Comparison of ENCODE assay signal across 8 cellular contexts in genomic region chr2:25228848-25229674, GRCh38.
DNase-seq lines count a peak whose midpoint lies in the region; ATAC-seq and TF ChIP-seq lines count a peak whose summit lies in the region.

No MANE protein-coding gene starts in this region.

- H3K27ac Mint-ChIP-seq in central memory CD8-positive, alpha-beta T cell (ENCODE audit: low read depth), result peak overlapping the region; percentile 50
- peak overlapping the region; percentile 69 for H3K27ac Mint-ChIP-seq in stimulated activated naive CD8-positive, alpha-beta T cell treated with anti-CD3 and anti-CD28 coated beads, Interleukin-15, Interleukin-2, amounts not matched to agents 100 ng/mL and 50 ng/mL, for 24 hours

- H3K27me3 Mint-ChIP-seq in central memory CD8-positive, alpha-beta T cell, result no peaks in the 10 kb centered on the region
- no peaks in the 10 kb centered on the region for H3K27me3 Mint-ChIP-seq in stimulated activated naive CD8-positive, alpha-beta T cell treated with anti-CD3 and anti-CD28 coated beads, Interleukin-15, Interleukin-2, amounts not matched to agents 100 ng/mL and 50 ng/mL, for 24 hours

- no peaks in the 10 kb centered on the region for H3K27me3 ChIP-seq in kidney epithelial cell (ENCODE audit: control insufficient read depth, insufficient read depth, low read length)

- H3K4me1 Mint-ChIP-seq in central memory CD8-positive, alpha-beta T cell, result no peaks in the 10 kb centered on the region
- H3K4me1 Mint-ChIP-seq in stimulated activated naive CD8-positive, alpha-beta T cell treated with anti-CD3 and anti-CD28 coated beads, Interleukin-15, Interleukin-2, amounts not matched to agents 100 ng/mL and 50 ng/mL, for 24 hours (ENCODE audit: low read depth), result peaks cover 25% of the 10 kb centered on the region

- H3K4me3 Mint-ChIP-seq in central memory CD8-positive, alpha-beta T cell, result no peak overlapping the region
- no peak overlapping the region for H3K4me3 Mint-ChIP-seq in stimulated activated naive CD8-positive, alpha-beta T cell treated with anti-CD3 and anti-CD28 coated beads, Interleukin-15, Interleukin-2, amounts not matched to agents 100 ng/mL and 50 ng/mL, for 24 hours

- peak; percentile 77 for TF ChIP-seq CTCF in kidney epithelial cell (IDR thresholded peaks at IDR 0.05; ENCODE audit: insufficient read depth, low read length, poor library complexity, severe bottlenecking)

- H3K36me3 ChIP-seq in kidney epithelial cell (ENCODE audit: control insufficient read depth, insufficient read depth, low read length), result peaks cover 2% of the 10 kb centered on the region

- DNase-seq in stimulated activated CD4-positive, alpha-beta T cell treated with anti-CD3 and anti-CD28 coated beads, Interleukin-4, amount 100 ng/mL, for 24 hours, result peak; percentile 25
- no peak for DNase-seq in stimulated activated CD4-positive, alpha-beta T cell treated with anti-CD3 and anti-CD28 coated beads, Interleukin-2, amount 100 ng/mL, for 48 hours
- DNase-seq in M059J (ENCODE audit: low read depth), result peak; percentile 71
- peak; percentile 76 for DNase-seq in RPMI8226
- DNase-seq in central memory CD8-positive, alpha-beta T cell (ENCODE audit: low spot score in 2 of 2), result no peak
- no peak for DNase-seq in kidney epithelial cell (ENCODE audit: low read depth)

- H3K36me3 Mint-ChIP-seq in central memory CD8-positive, alpha-beta T cell (ENCODE audit: insufficient read depth), result peaks cover 10% of the 10 kb centered on the region
- peaks cover 26% of the 10 kb centered on the region for H3K36me3 Mint-ChIP-seq in stimulated activated naive CD8-positive, alpha-beta T cell treated with anti-CD3 and anti-CD28 coated beads, Interleukin-15, Interleukin-2, amounts not matched to agents 100 ng/mL and 50 ng/mL, for 24 hours (ENCODE audit: low read depth)

- ATAC-seq in central memory CD8-positive, alpha-beta T cell (replicated peaks; ENCODE audit: extremely low read depth, poor library complexity, severe bottlenecking), result peak; percentile 28
- no peak for ATAC-seq in HG03175 (IDR thresholded peaks at IDR 0.05; ENCODE audit: unreplicated experiment)

- H3K4me3 ChIP-seq in kidney epithelial cell (ENCODE audit: low read depth, low read length), result no peak overlapping the region

- no peaks in the 10 kb centered on the region for H3K9me3 Mint-ChIP-seq in central memory CD8-positive, alpha-beta T cell
- no peaks in the 10 kb centered on the region for H3K9me3 Mint-ChIP-seq in stimulated activated naive CD8-positive, alpha-beta T cell treated with anti-CD3 and anti-CD28 coated beads, Interleukin-15, Interleukin-2, amounts not matched to agents 100 ng/mL and 50 ng/mL, for 24 hours

Comparison
In these comparisons a context has a peak if more than half of its experiments do, and no peak if none do; other contexts are left out.
1. DNase-seq: peak in stimulated activated CD4-positive, alpha-beta T cell treated with anti-CD3 and anti-CD28 coated beads, Interleukin-4, amount 100 ng/mL, for 24 hours (single experiment), M059J (single experiment) and RPMI8226 (single experiment); none in stimulated activated CD4-positive, alpha-beta T cell treated with anti-CD3 and anti-CD28 coated beads, Interleukin-2, amount 100 ng/mL, for 48 hours (0 of 2), central memory CD8-positive, alpha-beta T cell (0 of 2) and kidney epithelial cell (single experiment).